ENCODE assay signal across 18 cellular contexts in genomic region chr16:1743376-1744337, GRCh38.
"Had no signal": no experiment of that assay in that cellular context is flagged by ENCODE, and none has a peak within 500 bp of the region (broad histone marks: within the 10 kb centered on the region; RNA-seq: fewer than 3 reads in every experiment).

No MANE protein-coding gene starts in this region.

- H3K9me3 ChIP-seq: gastroesophageal sphincter, spleen, upper lobe of right lung had no signal

- H2AFZ ChIP-seq: hepatocyte had no signal

- H3K4me2 ChIP-seq: hepatocyte had no signal

- H3K4me3 ChIP-seq: cardiac muscle cell, gastroesophageal sphincter, hepatocyte, spleen, upper lobe of right lung had no signal

- H3K27ac ChIP-seq: cardiac muscle cell, gastroesophageal sphincter, hepatocyte, spleen, upper lobe of right lung had no signal

- H3K27ac Mint-ChIP-seq: activated CD8-positive, alpha-beta T cell treated with anti-CD3 and anti-CD28 coated beads for 36 hours; activated T-cell treated with anti-CD3 and anti-CD28 coated beads, Interleukin-2, amount 50 U/mL, for 72 hours; progenitor cell of endocrine pancreas had no signal

- DNase-seq: activated CD4-positive, alpha-beta T cell treated with anti-CD3 and anti-CD28 coated beads for 4 hours; activated CD8-positive, alpha-beta memory T cell treated with anti-CD3 and anti-CD28 coated beads, Interleukin-2, amount 50 U/mL, for 4 hours; activated CD8-positive, alpha-beta T cell treated with anti-CD3 and anti-CD28 coated beads for 36 hours; activated gamma-delta T cell treated with Interleukin-2 at 50 U/mL for 16 hours; activated T-cell treated with anti-CD3 and anti-CD28 coated beads, Interleukin-2, amount 50 U/mL, for 72 hours; aorta; effector CD8-positive, alpha-beta T cell; midbrain; right cardiac atrium; spleen; stimulated activated CD4-positive, alpha-beta T cell treated with anti-CD3 and anti-CD28 coated beads, Interleukin-1b, Interleukin-23, amount 100 ng/mL, for 48 hours; stimulated activated naive CD4-positive, alpha-beta T cell; T-helper 9 cell; upper lobe of right lung had no signal

- H3K79me2 ChIP-seq: hepatocyte had no signal

- H3K27me3 ChIP-seq: cardiac muscle cell, gastroesophageal sphincter, hepatocyte, spleen, upper lobe of right lung had no signal

- H3K9me3 Mint-ChIP-seq: activated CD8-positive, alpha-beta T cell treated with anti-CD3 and anti-CD28 coated beads for 36 hours; activated T-cell treated with anti-CD3 and anti-CD28 coated beads, Interleukin-2, amount 50 U/mL, for 72 hours had no signal

- H3K27me3 Mint-ChIP-seq: activated CD8-positive, alpha-beta T cell treated with anti-CD3 and anti-CD28 coated beads for 36 hours; progenitor cell of endocrine pancreas had no signal

- H3K4me1 ChIP-seq: gastroesophageal sphincter, spleen, upper lobe of right lung had no signal

- H3K4me3 Mint-ChIP-seq: activated CD8-positive, alpha-beta T cell treated with anti-CD3 and anti-CD28 coated beads for 36 hours; activated T-cell treated with anti-CD3 and anti-CD28 coated beads, Interleukin-2, amount 50 U/mL, for 72 hours had no signal

- ATAC-seq: activated CD8-positive, alpha-beta T cell treated with anti-CD3 and anti-CD28 coated beads for 36 hours; activated T-cell treated with anti-CD3 and anti-CD28 coated beads, Interleukin-2, amount 50 U/mL, for 72 hours; gastroesophageal sphincter; upper lobe of right lung had no signal
